ENCODE assay signal across 17 cellular contexts in genomic region chr19:1796395-1797142, GRCh38. TPM values are rescaled to one million over a fixed set of nuclear protein-coding genes. Genes with fewer than 3 reads are reported as not detected.
"Had no signal": no experiment of that assay in that cellular context is flagged by ENCODE, and none has a peak within 500 bp of the region (broad histone marks: within the 10 kb centered on the region; RNA-seq: fewer than 3 reads in every experiment).

No MANE protein-coding gene starts in this region.

- H3K9me3 ChIP-seq: suprapubic skin had no signal

- H3K27me3 ChIP-seq: brain microvascular endothelial cell had no signal

- H3K9me3 Mint-ChIP-seq: activated B cell treated with CpG ODN at 0.5 μM for 24 hours; activated T-cell treated with anti-CD3 and anti-CD28 coated beads, Interleukin-2, amount 50 U/mL, for 72 hours; dendritic cell treated with granulocyte-macrophage colony-stimulating factor and Interleukin-4, amounts not matched to agents 40 ng/mL and 50 ng/mL, for 4 days; immature natural killer cell; nephron had no signal

- H3K4me3 ChIP-seq: suprapubic skin had no signal

- H3K27ac Mint-ChIP-seq: activated B cell treated with CpG ODN at 0.5 μM for 24 hours; activated CD8-positive, alpha-beta T cell treated with anti-CD3 and anti-CD28 coated beads, Interleukin-2, amount 10 ng/mL, durations not matched to agents 7 days and 5 days; activated naive CD8-positive, alpha-beta T cell; activated T-cell treated with anti-CD3 and anti-CD28 coated beads, Interleukin-2, amount 50 U/mL, for 72 hours; dendritic cell treated with granulocyte-macrophage colony-stimulating factor and Interleukin-4, amounts not matched to agents 40 ng/mL and 50 ng/mL, for 4 days; immature natural killer cell; nephron had no signal

- H3K36me3 ChIP-seq: brain microvascular endothelial cell, suprapubic skin had no signal

- H3K4me1 Mint-ChIP-seq: activated B cell treated with CpG ODN at 0.5 μM for 24 hours, nephron had no signal

- H3K27me3 Mint-ChIP-seq: activated naive CD8-positive, alpha-beta T cell had no signal

- DNase-seq: trophoblast cell had no signal

- H3K27ac ChIP-seq: brain microvascular endothelial cell, suprapubic skin had no signal

- H3K4me3 Mint-ChIP-seq: activated B cell treated with CpG ODN at 0.5 μM for 24 hours; activated CD8-positive, alpha-beta T cell treated with anti-CD3 and anti-CD28 coated beads, Interleukin-2, amount 10 ng/mL, durations not matched to agents 7 days and 5 days; activated naive CD8-positive, alpha-beta T cell; nephron had no signal

- H3K36me3 Mint-ChIP-seq: activated naive CD8-positive, alpha-beta T cell had no signal

RNA-seq across cellular contexts. Expression of gene ONECUT3, which starts 43.3 kb away (rescaled TPM):
- total RNA-seq: activated B cell treated with CpG ODN at 0.5 μM for 24 hours; activated CD8-positive, alpha-beta T cell treated with anti-CD3 and anti-CD28 coated beads, Interleukin-2, amount 10 ng/mL, durations not matched to agents 7 days and 5 days; activated T-cell treated with anti-CD3 and anti-CD28 coated beads, Interleukin-2, amount 50 U/mL, for 72 hours; fibroblast of lung; lower leg skin; mesenteric fat pad; occipital lobe; posterior vena cava; skeletal muscle tissue; suprapubic skin; T-helper 2 cell treated with Interferon-gamma antibody and Interleukin-4, amounts not matched to agents 100 ng/mL and 5 ng/mL, for 36 hours had no signal
